In genomic region chr4:67883463-67883862, GRCh38 we compare ENCODE assay signal across 21 cellular contexts. TPM values are rescaled to one million over a fixed set of nuclear protein-coding genes. Genes with fewer than 3 reads are reported as not detected.
"Had no signal": no experiment of that assay in that cellular context is flagged by ENCODE, and none has a peak within 500 bp of the region (broad histone marks: within the 10 kb centered on the region; RNA-seq: fewer than 3 reads in every experiment).

No MANE protein-coding gene starts in this region.

- H3K27me3 Mint-ChIP-seq: brain, naive B cell had no signal

- H3K4me3 Mint-ChIP-seq: activated B cell treated with CpG ODN at 0.5 μM for 24 hours; activated T-cell treated with anti-CD3 and anti-CD28 coated beads, Interleukin-2, amount 50 U/mL, for 72 hours; brain; naive B cell; stimulated activated memory B cell treated with anti-CD40 and anti-IgM and Interleukin-4, amounts not matched to agents 10 μg/mL and 1 μg/mL and 100 μg/mL, for 72 hours; T-cell had no signal

- DNase-seq: activated B cell treated with CpG ODN at 0.5 μM for 24 hours; activated CD4-positive, alpha-beta T cell treated with anti-CD3 and anti-CD28 coated beads for 48 hours; activated CD8-positive, alpha-beta memory T cell treated with anti-CD3 and anti-CD28 coated beads, Interleukin-2, amount 50 U/mL, for 48 hours; activated gamma-delta T cell; activated T-cell treated with anti-CD3 and anti-CD28 coated beads, Interleukin-2, amount 50 U/mL, for 72 hours; amygdala; central memory CD4-positive, alpha-beta T cell; colonic mucosa; effector CD4-positive, alpha-beta T cell; gastrocnemius medialis; heart left ventricle; left lung; mammary epithelial cell; naive B cell; stimulated activated CD4-positive, alpha-beta T cell treated with anti-CD3 and anti-CD28 coated beads, Interleukin-12 subunit alpha, Interleukin-12 subunit beta, amount 100 ng/mL, for 4 hours; T-cell; T-helper 9 cell had no signal

- H3K36me3 Mint-ChIP-seq: activated naive CD4-positive, alpha-beta T cell treated with anti-CD3 and anti-CD28 coated beads, Interleukin-2, amount 50 U/mL, for 72 hours; brain; naive B cell; stimulated activated memory B cell treated with anti-CD40 and anti-IgM and Interleukin-4, amounts not matched to agents 10 μg/mL and 1 μg/mL and 100 μg/mL, for 72 hours; T-cell had no signal

- H3K27ac Mint-ChIP-seq: activated B cell treated with CpG ODN at 0.5 μM for 24 hours; activated naive CD4-positive, alpha-beta T cell treated with anti-CD3 and anti-CD28 coated beads, Interleukin-2, amount 50 U/mL, for 72 hours; activated T-cell treated with anti-CD3 and anti-CD28 coated beads, Interleukin-2, amount 50 U/mL, for 72 hours; brain; stimulated activated memory B cell treated with anti-CD40 and anti-IgM and Interleukin-4, amounts not matched to agents 10 μg/mL and 1 μg/mL and 100 μg/mL, for 72 hours; T-cell had no signal

- H3K4me1 Mint-ChIP-seq: activated B cell treated with CpG ODN at 0.5 μM for 24 hours; naive B cell; stimulated activated memory B cell treated with anti-CD40 and anti-IgM and Interleukin-4, amounts not matched to agents 10 μg/mL and 1 μg/mL and 100 μg/mL, for 72 hours; T-cell had no signal

- H3K9me3 Mint-ChIP-seq: activated B cell treated with CpG ODN at 0.5 μM for 24 hours; activated T-cell treated with anti-CD3 and anti-CD28 coated beads, Interleukin-2, amount 50 U/mL, for 72 hours; brain; stimulated activated memory B cell treated with anti-CD40 and anti-IgM and Interleukin-4, amounts not matched to agents 10 μg/mL and 1 μg/mL and 100 μg/mL, for 72 hours had no signal

RNA-seq across cellular contexts. Expression of gene TMPRSS11D, which starts 0.3 kb away (rescaled TPM):
- polyA plus RNA-seq: fibroblast of lung, heart left ventricle had no signal
